ENCODE assay signal across 13 cellular contexts in the genomic region with DNA sequence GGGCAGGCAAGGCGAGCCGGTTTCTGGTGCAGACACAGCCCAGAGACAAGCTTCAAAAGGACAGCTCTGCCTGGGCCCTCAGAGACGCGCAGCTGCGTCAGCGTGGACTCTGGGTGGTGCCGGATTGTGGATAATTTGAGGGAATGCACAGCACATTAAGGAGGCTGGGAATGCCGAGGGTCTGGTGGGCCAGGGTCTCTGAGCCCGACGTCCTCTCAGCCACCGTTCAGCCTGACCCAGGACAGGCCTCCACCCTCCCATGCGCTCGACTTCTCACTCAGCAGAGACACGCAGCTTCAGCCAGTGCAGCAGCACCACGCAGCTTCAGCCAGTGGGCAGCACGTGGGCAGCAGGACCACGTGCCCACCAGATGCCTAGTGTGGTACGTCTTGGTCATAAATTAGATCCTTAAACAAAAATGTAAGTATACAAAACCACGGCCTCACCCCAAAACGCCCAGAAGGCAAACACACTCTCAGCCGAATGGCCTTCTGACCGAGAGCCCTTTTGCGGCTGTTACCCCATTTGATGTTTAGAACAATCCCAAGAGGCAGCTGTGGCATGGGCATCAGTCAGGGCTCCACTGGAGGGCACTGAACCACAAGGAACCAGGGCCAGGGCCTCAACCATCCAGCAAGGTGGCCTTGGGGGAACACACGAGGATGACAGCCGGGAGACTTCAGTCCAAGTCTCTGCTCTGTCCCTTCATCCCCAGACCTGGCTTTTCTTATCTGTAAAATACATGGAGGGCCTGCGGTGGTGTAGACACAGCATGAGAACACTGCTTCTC.
DNase-seq lines count a peak whose midpoint lies in the region; ATAC-seq and TF ChIP-seq lines count a peak whose summit lies in the region.
"Had no signal": no experiment of that assay in that cellular context is flagged by ENCODE, and none has a peak within 500 bp of the region (broad histone marks: within the 10 kb centered on the region; RNA-seq: fewer than 3 reads in every experiment).

No MANE protein-coding gene starts in this region.

- H3K36me3 ChIP-seq in body of pancreas (replicated peaks in 1 of 2; ENCODE audit: insufficient read depth in 1 of 2, low read depth in 2 of 2), result no peaks in the 10 kb centered on the region
- no peaks in the 10 kb centered on the region for H3K36me3 ChIP-seq in mesenchymal stem cell (ENCODE audit: control insufficient read depth in 1 of 2, insufficient read depth in 2 of 2, low read depth in 1 of 2, low read length in 2 of 2)
- no peaks in the 10 kb centered on the region for H3K36me3 ChIP-seq in vagina
- H3K36me3 ChIP-seq: heart right ventricle had no signal

- peak overlapping the region; percentile 74 to 91 (median 88) for H3K27ac ChIP-seq in body of pancreas
- H3K27ac ChIP-seq in mesenchymal stem cell (ENCODE audit: low read length, poor library complexity, severe bottlenecking), result no peak overlapping the region
- H3K27ac ChIP-seq in vagina, result peak overlapping the region; percentile 42
- H3K27ac ChIP-seq: heart right ventricle had no signal

- TF ChIP-seq POLR2A in body of pancreas (IDR thresholded peaks at IDR 0.05) (no peak), vagina (IDR thresholded peaks at IDR 0.05) (no peak)

- ATAC-seq in activated naive CD8-positive, alpha-beta T cell treated with anti-CD3 and anti-CD28 coated beads, Interleukin-2, amount 10 ng/mL, durations not matched to agents 7 days and 5 days (ENCODE audit: low read depth), result no peak
- ATAC-seq in activated naive CD8-positive, alpha-beta T cell treated with anti-CD3 and anti-CD28 coated beads, Interleukin-2, amount 50 U/mL, for 24 hours, result no peak
- ATAC-seq in body of pancreas (no peak), HG03280 (IDR thresholded peaks at IDR 0.05; ENCODE audit: unreplicated experiment) (no peak), natural killer cell (no peak)
- ATAC-seq in activated T-cell treated with anti-CD3 and anti-CD28 coated beads, Interleukin-2, amount 50 U/mL, for 4 hours, result no peak

- intact Hi-C loops in body of pancreas (cut with DNase I), result no loop called here
- intact Hi-C loops in vagina (cut with DNase I), result no loop called here
- intact Hi-C loops in natural killer cell (cut with micrococcal nuclease), result no loop called here

- H3K27me3 ChIP-seq in body of pancreas (no peaks in the 10 kb centered on the region), mesenchymal stem cell (ENCODE audit: control insufficient read depth in 1 of 2, insufficient read depth in 1 of 2, low read length in 2 of 2) (no peaks in the 10 kb centered on the region), vagina (no peaks in the 10 kb centered on the region)

- no peak overlapping the region for H3K14ac ChIP-seq in mesenchymal stem cell (ENCODE audit: low read length in 2 of 2)

- peak overlapping the region; percentile 37 for H3K9ac ChIP-seq in mesenchymal stem cell (ENCODE audit: low read length)

- peak overlapping the region in 1 of 2 experiments; percentile 1 for H3K18ac ChIP-seq in mesenchymal stem cell (ENCODE audit: low read depth in 1 of 2, low read length in 2 of 2)

- H3K4me1 ChIP-seq in body of pancreas, result peaks cover 36% of the 10 kb centered on the region
- H3K4me1 ChIP-seq in mesenchymal stem cell (ENCODE audit: control insufficient read depth, insufficient read depth, low read depth, low read length), result peaks cover 14% of the 10 kb centered on the region
- H3K4me1 ChIP-seq in vagina, result no peaks in the 10 kb centered on the region
- H3K4me1 ChIP-seq: heart right ventricle had no signal

- peak overlapping the region; percentile 64 for H4K91ac ChIP-seq in mesenchymal stem cell (ENCODE audit: low read length)

- H2BK12ac ChIP-seq in mesenchymal stem cell (ENCODE audit: low read length in 2 of 2), result peak overlapping the region; percentile 1 to 3

- no peak overlapping the region for H2AFZ ChIP-seq in mesenchymal stem cell (ENCODE audit: low read depth, low read length)

- H3K4me3 Mint-ChIP-seq in activated naive CD8-positive, alpha-beta T cell treated with anti-CD3 and anti-CD28 coated beads, Interleukin-2, amount 10 ng/mL, durations not matched to agents 7 days and 5 days, result no peak overlapping the region
- no peak overlapping the region for H3K4me3 Mint-ChIP-seq in activated naive CD8-positive, alpha-beta T cell treated with anti-CD3 and anti-CD28 coated beads, Interleukin-2, amount 50 U/mL, for 24 hours
- no peak overlapping the region for H3K4me3 Mint-ChIP-seq in natural killer cell
- H3K4me3 Mint-ChIP-seq in activated T-cell treated with anti-CD3 and anti-CD28 coated beads, Interleukin-2, amount 50 U/mL, for 4 hours, result no peak overlapping the region
- H3K4me3 Mint-ChIP-seq: B cell; T-helper 2 cell treated with Interferon-gamma antibody and Interleukin-4, amounts not matched to agents 5 μg/mL and 100 μg/mL, for 36 hours had no signal

- no peak overlapping the region for H4K8ac ChIP-seq in mesenchymal stem cell (ENCODE audit: low read length)

- no peak overlapping the region for H3K27ac Mint-ChIP-seq in activated naive CD8-positive, alpha-beta T cell treated with anti-CD3 and anti-CD28 coated beads, Interleukin-2, amount 10 ng/mL, durations not matched to agents 7 days and 5 days
- no peak overlapping the region for H3K27ac Mint-ChIP-seq in activated naive CD8-positive, alpha-beta T cell treated with anti-CD3 and anti-CD28 coated beads, Interleukin-2, amount 50 U/mL, for 24 hours
- H3K27ac Mint-ChIP-seq in natural killer cell, result no peak overlapping the region
- H3K27ac Mint-ChIP-seq: B cell; T-helper 2 cell treated with Interferon-gamma antibody and Interleukin-4, amounts not matched to agents 5 μg/mL and 100 μg/mL, for 36 hours had no signal

- H3K27me3 Mint-ChIP-seq in activated naive CD8-positive, alpha-beta T cell treated with anti-CD3 and anti-CD28 coated beads, Interleukin-2, amount 10 ng/mL, durations not matched to agents 7 days and 5 days, result peaks cover 10% of the 10 kb centered on the region
- peaks cover 9% of the 10 kb centered on the region for H3K27me3 Mint-ChIP-seq in activated naive CD8-positive, alpha-beta T cell treated with anti-CD3 and anti-CD28 coated beads, Interleukin-2, amount 50 U/mL, for 24 hours
- H3K27me3 Mint-ChIP-seq in natural killer cell (ENCODE audit: low read depth in 2 of 2), result peaks cover 0 to 2% of the 10 kb centered on the region in 2 donors
- peaks cover 7% of the 10 kb centered on the region for H3K27me3 Mint-ChIP-seq in activated T-cell treated with anti-CD3 and anti-CD28 coated beads, Interleukin-2, amount 50 U/mL, for 4 hours (ENCODE audit: low read depth)

- H2BK15ac ChIP-seq in mesenchymal stem cell (ENCODE audit: low read depth, poor library complexity, severe bottlenecking), result no peak overlapping the region

- no peak overlapping the region for H2BK5ac ChIP-seq in mesenchymal stem cell (ENCODE audit: low read depth, low read length, poor library complexity, severe bottlenecking)

- no peak overlapping the region for H3K23ac ChIP-seq in mesenchymal stem cell (ENCODE audit: low read length in 2 of 2)

- H3K36me3 Mint-ChIP-seq in activated naive CD8-positive, alpha-beta T cell treated with anti-CD3 and anti-CD28 coated beads, Interleukin-2, amount 10 ng/mL, durations not matched to agents 7 days and 5 days, result no peaks in the 10 kb centered on the region
- H3K36me3 Mint-ChIP-seq in activated naive CD8-positive, alpha-beta T cell treated with anti-CD3 and anti-CD28 coated beads, Interleukin-2, amount 50 U/mL, for 24 hours (ENCODE audit: low read depth), result no peaks in the 10 kb centered on the region
- H3K36me3 Mint-ChIP-seq in natural killer cell, result no peaks in the 10 kb centered on the region
- H3K36me3 Mint-ChIP-seq in activated T-cell treated with anti-CD3 and anti-CD28 coated beads, Interleukin-2, amount 50 U/mL, for 4 hours (ENCODE audit: insufficient read depth), result no peaks in the 10 kb centered on the region

- H2AK5ac ChIP-seq in mesenchymal stem cell (ENCODE audit: low read length, severe bottlenecking), result peak overlapping the region; percentile 32

- no peak overlapping the region for H3K4me3 ChIP-seq in body of pancreas
- H3K4me3 ChIP-seq in mesenchymal stem cell (ENCODE audit: insufficient read depth in 1 of 2, low read depth in 1 of 2, low read length in 2 of 2), result no peak overlapping the region
- H3K4me3 ChIP-seq in vagina, result no peak overlapping the region
- H3K4me3 ChIP-seq: heart right ventricle had no signal

- H3K9me3 ChIP-seq in body of pancreas, result peaks cover 0 to 6% (median 0%) of the 10 kb centered on the region in 3 donors
- no peaks in the 10 kb centered on the region for H3K9me3 ChIP-seq in mesenchymal stem cell (ENCODE audit: control insufficient read depth, low read length)
- no peaks in the 10 kb centered on the region for H3K9me3 ChIP-seq in vagina
- H3K9me3 ChIP-seq: heart right ventricle had no signal

- H3K9me3 Mint-ChIP-seq in activated naive CD8-positive, alpha-beta T cell treated with anti-CD3 and anti-CD28 coated beads, Interleukin-2, amount 10 ng/mL, durations not matched to agents 7 days and 5 days, result no peaks in the 10 kb centered on the region
- no peaks in the 10 kb centered on the region for H3K9me3 Mint-ChIP-seq in activated naive CD8-positive, alpha-beta T cell treated with anti-CD3 and anti-CD28 coated beads, Interleukin-2, amount 50 U/mL, for 24 hours
- no peaks in the 10 kb centered on the region for H3K9me3 Mint-ChIP-seq in natural killer cell
- no peaks in the 10 kb centered on the region for H3K9me3 Mint-ChIP-seq in activated T-cell treated with anti-CD3 and anti-CD28 coated beads, Interleukin-2, amount 50 U/mL, for 4 hours
- H3K9me3 Mint-ChIP-seq: T-helper 2 cell treated with Interferon-gamma antibody and Interleukin-4, amounts not matched to agents 5 μg/mL and 100 μg/mL, for 36 hours had no signal

- 66 to 81% methylated on average over 19 to 25 of the region's 26 CpGs for WGBS in body of pancreas, 2 donors
- WGBS in mesenchymal stem cell, result 81% methylated on average over 22 of the region's 26 CpGs

- TF ChIP-seq CTCF in body of pancreas (IDR thresholded peaks at IDR 0.05), result peak in 5 of 7 experiments; percentile 12 to 49 (median 36)
- TF ChIP-seq CTCF in vagina (IDR thresholded peaks at IDR 0.05), result no peak
- no peak for TF ChIP-seq CTCF in natural killer cell (IDR thresholded peaks at IDR 0.05)

- no peak overlapping the region for H2BK120ac ChIP-seq in mesenchymal stem cell (ENCODE audit: low read depth, low read length)

- H3K4ac ChIP-seq in mesenchymal stem cell (ENCODE audit: low read depth in 1 of 2, low read length in 2 of 2), result no peak overlapping the region

- POLR2A ChIA-PET in activated naive CD8-positive, alpha-beta T cell treated with anti-CD3 and anti-CD28 coated beads, Interleukin-2, amount 10 ng/mL, durations not matched to agents 7 days and 5 days (lab: Charles Lee), result no interaction called here

- H3K79me1 ChIP-seq in mesenchymal stem cell (replicated peaks; ENCODE audit: low read length, poor library complexity, severe bottlenecking), result no peaks in the 10 kb centered on the region

- H3K4me2 ChIP-seq in mesenchymal stem cell (ENCODE audit: low read length, poor library complexity, severe bottlenecking), result no peak overlapping the region

- peaks cover 2% of the 10 kb centered on the region for H3K4me1 Mint-ChIP-seq in activated naive CD8-positive, alpha-beta T cell treated with anti-CD3 and anti-CD28 coated beads, Interleukin-2, amount 10 ng/mL, durations not matched to agents 7 days and 5 days
- no peaks in the 10 kb centered on the region for H3K4me1 Mint-ChIP-seq in activated naive CD8-positive, alpha-beta T cell treated with anti-CD3 and anti-CD28 coated beads, Interleukin-2, amount 50 U/mL, for 24 hours
- H3K4me1 Mint-ChIP-seq in natural killer cell, result no peaks in the 10 kb centered on the region
- H3K4me1 Mint-ChIP-seq in activated T-cell treated with anti-CD3 and anti-CD28 coated beads, Interleukin-2, amount 50 U/mL, for 4 hours (ENCODE audit: low read depth), result no peaks in the 10 kb centered on the region
- H3K4me1 Mint-ChIP-seq: B cell had no signal

- DNase-seq in activated naive CD8-positive, alpha-beta T cell treated with anti-CD3 and anti-CD28 coated beads, Interleukin-2, amount 10 ng/mL, durations not matched to agents 7 days and 5 days, result peak; percentile 13
- DNase-seq in activated naive CD8-positive, alpha-beta T cell treated with anti-CD3 and anti-CD28 coated beads, Interleukin-2, amount 50 U/mL, for 24 hours, result no peak
- DNase-seq in body of pancreas (peak; percentile 50 to 72 (median 60)), mesenchymal stem cell (no peak), vagina (ENCODE audit: extremely low spot score in 2 of 2) (no peak), natural killer cell (no peak)
- no peak for DNase-seq in activated T-cell treated with anti-CD3 and anti-CD28 coated beads, Interleukin-2, amount 50 U/mL, for 4 hours
- DNase-seq: heart right ventricle, mammary epithelial cell, NCI-H2029 treated with DMSO at 0.1 percent for 48 hours had no signal

Comparison
In these comparisons a context has a peak if more than half of its experiments do, and no peak if none do; other contexts are left out.
1. DNase-seq: peak in activated naive CD8-positive, alpha-beta T cell treated with anti-CD3 and anti-CD28 coated beads, Interleukin-2, amount 10 ng/mL, durations not matched to agents 7 days and 5 days (single experiment) and body of pancreas (4 of 4); none in activated naive CD8-positive, alpha-beta T cell treated with anti-CD3 and anti-CD28 coated beads, Interleukin-2, amount 50 U/mL, for 24 hours (single experiment), mesenchymal stem cell (single experiment), vagina (0 of 2), natural killer cell (single experiment) and activated T-cell treated with anti-CD3 and anti-CD28 coated beads, Interleukin-2, amount 50 U/mL, for 4 hours (single experiment).
2. CTCF ChIP-seq: peak in body of pancreas (5 of 7); none in vagina (0 of 3) and natural killer cell (single experiment).